ENCODE assay signal across 29 cellular contexts in the genomic region with DNA sequence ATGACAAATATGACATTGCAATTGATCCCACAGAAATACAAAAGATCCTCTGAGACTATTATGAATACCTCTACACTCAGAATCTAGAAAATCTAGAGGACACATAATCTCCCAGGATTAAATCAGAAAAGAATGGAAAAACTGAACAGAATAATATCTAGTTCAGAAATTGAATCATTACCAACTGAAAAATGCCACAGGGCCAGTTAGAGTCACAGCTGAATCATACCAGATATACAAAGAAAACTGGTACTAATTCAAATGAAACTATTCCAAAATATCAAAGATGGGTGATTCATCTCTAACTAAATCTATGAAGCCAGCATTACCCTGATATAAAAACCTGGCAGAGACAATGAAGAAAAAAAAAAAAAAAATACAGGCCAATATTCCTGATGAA.
DNase-seq lines count a peak whose midpoint lies in the region; ATAC-seq and TF ChIP-seq lines count a peak whose summit lies in the region.
"Had no signal": no experiment of that assay in that cellular context is flagged by ENCODE, and none has a peak within 500 bp of the region (broad histone marks: within the 10 kb centered on the region; RNA-seq: fewer than 3 reads in every experiment).

No MANE protein-coding gene starts in this region.

- H3K9me3 Mint-ChIP-seq in MCF 10A (ENCODE audit: unreplicated experiment) = no peaks in the 10 kb centered on the region
- H3K9me3 Mint-ChIP-seq: GM23338, nephron progenitor cell had no signal

- H3K27me3 ChIP-seq in mammary epithelial cell (ENCODE audit: insufficient read depth, low read length) (no peaks in the 10 kb centered on the region), fibroblast of lung (ENCODE audit: control insufficient read depth, insufficient read depth, low read length) (no peaks in the 10 kb centered on the region)
- H3K27me3 ChIP-seq: esophagus squamous epithelium, tibial nerve had no signal

- H3K36me3 ChIP-seq in mammary epithelial cell (ENCODE audit: insufficient read depth, low read length) (no peaks in the 10 kb centered on the region), fibroblast of lung (ENCODE audit: control insufficient read depth, insufficient read depth, low read length) (no peaks in the 10 kb centered on the region)
- H3K36me3 ChIP-seq: esophagus squamous epithelium, tibial nerve had no signal

- no peak overlapping the region for H3K27ac ChIP-seq in mammary epithelial cell (ENCODE audit: insufficient read depth, low read depth, low read length)
- no peak overlapping the region for H3K27ac ChIP-seq in fibroblast of lung (ENCODE audit: insufficient read depth, low read length)
- H3K27ac ChIP-seq: 22Rv1, coronary artery, PC-9, tibial nerve, VCaP had no signal

- TF ChIP-seq CTCF in MCF 10A (IDR thresholded peaks at IDR 0.05; ENCODE audit: unreplicated experiment) = no peak
- no peak for TF ChIP-seq CTCF in mammary epithelial cell (conservative IDR thresholded peaks at IDR 0.05 in 1 of 2, IDR thresholded peaks at IDR 0.05 in 1 of 2; ENCODE audit: extremely low read depth in 1 of 2, insufficient read depth in 1 of 2, low read depth in 1 of 2, low read length in 2 of 2)
- no peak for TF ChIP-seq CTCF in fibroblast of lung (conservative IDR thresholded peaks at IDR 0.05 in 1 of 2, IDR thresholded peaks at IDR 0.05 in 1 of 2; ENCODE audit: low read depth in 1 of 2, low read length in 2 of 2)
- no peak for TF ChIP-seq CTCF in GM13977 (IDR thresholded peaks at IDR 0.05; ENCODE audit: extremely low read depth, insufficient read depth, missing control alignments)

- H3K9me3 ChIP-seq in mammary epithelial cell (replicated peaks; ENCODE audit: insufficient read depth, low read length) (no peaks in the 10 kb centered on the region), fibroblast of lung (ENCODE audit: control insufficient read depth, insufficient read depth, low read depth, low read length) (no peaks in the 10 kb centered on the region)
- H3K9me3 ChIP-seq: esophagus squamous epithelium, tibial nerve had no signal

- H3K4me1 Mint-ChIP-seq in MCF 10A (ENCODE audit: insufficient read depth, unreplicated experiment) = peaks cover 17% of the 10 kb centered on the region
- H3K4me1 Mint-ChIP-seq: CD14-positive monocyte; GM23338; nephron progenitor cell; stimulated activated effector memory CD8-positive, alpha-beta T cell treated with anti-CD3 and anti-CD28 coated beads, Interleukin-12 subunit alpha, Interleukin-12 subunit beta, amount 100 ng/mL, for 72 hours had no signal

- H3K4me3 Mint-ChIP-seq in MCF 10A (ENCODE audit: unreplicated experiment) = no peak overlapping the region
- H3K4me3 Mint-ChIP-seq: CD14-positive monocyte; GM23338; nephron progenitor cell; stimulated activated effector memory CD8-positive, alpha-beta T cell treated with anti-CD3 and anti-CD28 coated beads, Interleukin-12 subunit alpha, Interleukin-12 subunit beta, amount 100 ng/mL, for 72 hours had no signal

- no TSS peak for BruUV-seq in MCF 10A (replicated peaks; lab: Mats Ljungman, UMichigan)
- BruUV-seq in mammary epithelial cell (replicated peaks; lab: Mats Ljungman, UMichigan) = no TSS peak

- intact Hi-C loops in MCF 10A (cut with micrococcal nuclease) (no loop called here), mammary epithelial cell (cut with micrococcal nuclease) (loop anchor here (10.0 kb wide), 1 partner anchor 624 kb away; no protein-coding TSS in a partner anchor)

- H3K4me3 ChIP-seq in mammary epithelial cell (replicated peaks in 1 of 3; ENCODE audit: insufficient read depth in 1 of 3, low read depth in 2 of 3, low read length in 3 of 3) = no peak overlapping the region
- H3K4me3 ChIP-seq in fibroblast of lung (replicated peaks in 1 of 4; ENCODE audit: control extremely low read depth in 1 of 4, insufficient read depth in 1 of 4, low read depth in 3 of 4, low read length in 4 of 4) = no peak overlapping the region
- H3K4me3 ChIP-seq: coronary artery, esophagus squamous epithelium, GM23338, K562, PC-9, tibial nerve had no signal

- H3K4me1 ChIP-seq in mammary epithelial cell (ENCODE audit: insufficient read depth, low read length) = no peaks in the 10 kb centered on the region
- no peaks in the 10 kb centered on the region for H3K4me1 ChIP-seq in fibroblast of lung (ENCODE audit: control insufficient read depth, extremely low read depth, insufficient read depth, low read length)
- H3K4me1 ChIP-seq: tibial nerve had no signal

- H3K27me3 Mint-ChIP-seq in MCF 10A (ENCODE audit: insufficient read depth, unreplicated experiment) = no peaks in the 10 kb centered on the region

- no peak for ATAC-seq in HG02981 (IDR thresholded peaks at IDR 0.05; ENCODE audit: unreplicated experiment)
- ATAC-seq: GM23338; K562; stimulated activated effector memory CD8-positive, alpha-beta T cell treated with anti-CD3 and anti-CD28 coated beads, Interleukin-12 subunit alpha, Interleukin-12 subunit beta, amount 100 ng/mL, for 72 hours had no signal

- CTCF ChIA-PET in MCF 10A (lab: Yijun Ruan, JAX) = interaction anchor here (1.1 kb wide), 1 partner anchor 10 kb away, joined by 3 read pairs; no protein-coding TSS in a partner anchor
- CTCF ChIA-PET in mammary epithelial cell (lab: Charles Lee; ENCODE audit: low non-redundant PET) = interaction anchor here (0.6 kb wide), 1 partner anchor 1670 kb away, joined by 3 read pairs; no protein-coding TSS in a partner anchor

- H4K20me1 ChIP-seq in mammary epithelial cell (ENCODE audit: insufficient read depth, low read length) (no peaks in the 10 kb centered on the region), fibroblast of lung (ENCODE audit: control insufficient read depth, extremely low read depth, insufficient read depth, low read length) (no peaks in the 10 kb centered on the region)

- peak overlapping the region; percentile 62 for H3K27ac Mint-ChIP-seq in MCF 10A (ENCODE audit: low read depth, unreplicated experiment)
- H3K27ac Mint-ChIP-seq: activated T-helper 2 cell treated with anti-CD3 and anti-CD28 coated beads, Interferon-gamma antibody, Interleukin-2, Interleukin-4, amounts not matched to agents 10 μg/mL and 5 μg/mL and 100 μg/mL, durations not matched to agents 14 hours and 24 hours and 36 hours; CD14-positive monocyte; GM23338; nephron progenitor cell; stimulated activated effector memory CD8-positive, alpha-beta T cell treated with anti-CD3 and anti-CD28 coated beads, Interleukin-12 subunit alpha, Interleukin-12 subunit beta, amount 100 ng/mL, for 72 hours had no signal

- H3K4me2 ChIP-seq in mammary epithelial cell (ENCODE audit: insufficient read depth, low read depth, low read length) (no peak overlapping the region), fibroblast of lung (ENCODE audit: extremely low read depth, insufficient read depth, low read length) (no peak overlapping the region)
- H3K4me2 ChIP-seq: GM23338, PC-9 had no signal

- in situ Hi-C loops in mammary epithelial cell (cut with MboI; ENCODE audit: low sequenced_read_pairs in 2 of 2) = no loop called here
- in situ Hi-C loops in GM13977 (cut with MboI; ENCODE audit: low pct_unique_long_range_greater_than_20kb, low sequenced_read_pairs, unreplicated experiment) = no loop called here

- H3K79me2 ChIP-seq in mammary epithelial cell (ENCODE audit: insufficient read depth, low read length) (no peaks in the 10 kb centered on the region), fibroblast of lung (ENCODE audit: control insufficient read depth, insufficient read depth, low read length) (no peaks in the 10 kb centered on the region)

- H3K9ac ChIP-seq in mammary epithelial cell (ENCODE audit: insufficient read depth, low read length) (no peak overlapping the region), fibroblast of lung (ENCODE audit: insufficient read depth, low read length) (no peak overlapping the region)

- dilution Hi-C loops in mammary epithelial cell (cut with HindIII; ENCODE audit: low sequenced_read_pairs) = no loop called here

- no peaks in the 10 kb centered on the region for H3K36me3 Mint-ChIP-seq in MCF 10A (ENCODE audit: insufficient read depth, unreplicated experiment)
- H3K36me3 Mint-ChIP-seq: CD14-positive monocyte; stimulated activated effector memory CD8-positive, alpha-beta T cell treated with anti-CD3 and anti-CD28 coated beads, Interleukin-12 subunit alpha, Interleukin-12 subunit beta, amount 100 ng/mL, for 72 hours had no signal

- H2AFZ ChIP-seq in mammary epithelial cell (ENCODE audit: low read depth, low read length) = no peak overlapping the region
- no peak overlapping the region for H2AFZ ChIP-seq in fibroblast of lung (ENCODE audit: low read length)
- H2AFZ ChIP-seq: GM23338, PC-9 had no signal

- peak; percentile 23 for DNase-seq in MCF 10A (ENCODE audit: unreplicated experiment)
- DNase-seq in mammary epithelial cell = no peak
- DNase-seq in T1000 (lab: John Stamatoyannopoulos, UW) = peak; percentile 1
- peak; percentile 13 to 44 for DNase-seq in fibroblast of lung (ENCODE audit: low read depth in 2 of 2)
- no peak for DNase-seq in NCI-H1048 (lab: John Stamatoyannopoulos, UW)
- DNase-seq in ecto neural progenitor cell (ENCODE audit: low spot score) = no peak
- no peak for DNase-seq in GM13977 (ENCODE audit: low spot score)
- DNase-seq: activated CD4-positive, alpha-beta T cell treated with anti-CD3 and anti-CD28 coated beads for 48 hours; activated CD8-positive, alpha-beta memory T cell treated with anti-CD3 and anti-CD28 coated beads for 24 hours; activated naive CD4-positive, alpha-beta T cell treated with anti-CD3 and anti-CD28 coated beads, Interleukin-2, amount 50 U/mL, for 16 hours; activated T-cell treated with anti-CD3 and anti-CD28 coated beads for 4 hours; esophagus squamous epithelium; hypothalamus; NCI-H1417; NCI-H2029 treated with DMSO at 0.1 percent for 48 hours; NCI-H524 treated with DMSO at 0.1 percent for 48 hours; nephron progenitor cell; PC-9; SHP77 treated with DMSO at 0.1 percent for 48 hours had no signal

- POLR2A ChIA-PET in MCF 10A (lab: Yijun Ruan, JAX) = interaction anchor here (0.6 to 0.7 kb wide), 2 partner anchors 52 to 132 kb away, joined by 3 read pairs; no protein-coding TSS in a partner anchor

Comparison
In these comparisons a context has a peak if more than half of its experiments do, and no peak if none do; other contexts are left out.
1. DNase-seq: peak in MCF 10A (single experiment), T1000 (single experiment) and fibroblast of lung (2 of 2); none in mammary epithelial cell (single experiment), NCI-H1048 (single experiment), ecto neural progenitor cell (single experiment) and GM13977 (single experiment).